11 cellular contexts compared by ENCODE assay signal in the genomic region with DNA sequence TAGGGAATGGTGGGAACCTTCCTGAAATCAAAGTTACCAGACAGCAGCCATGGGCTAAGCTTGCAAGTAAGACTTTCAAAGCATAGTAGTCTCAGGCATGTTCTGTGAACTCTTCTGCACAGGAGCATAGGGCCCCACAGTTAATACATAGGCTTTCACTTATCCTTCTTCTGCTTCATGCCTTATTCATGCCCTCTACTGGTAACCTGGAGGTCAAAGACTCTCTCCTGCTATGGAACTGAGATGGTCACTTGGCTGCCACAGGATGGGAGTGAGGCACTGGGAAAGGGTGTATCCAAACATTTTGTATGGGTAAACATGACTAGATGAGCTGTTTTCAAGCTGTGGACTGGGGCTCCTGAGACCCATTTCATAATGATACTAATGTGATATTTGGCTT. TPM values are rescaled to one million over a fixed set of nuclear protein-coding genes. Genes with fewer than 3 reads are reported as not detected.
DNase-seq lines count a peak whose midpoint lies in the region; ATAC-seq, FAIRE-seq and TF ChIP-seq lines count a peak whose summit lies in the region.
"Had no signal": no experiment of that assay in that cellular context is flagged by ENCODE, and none has a peak within 500 bp of the region (broad histone marks: within the 10 kb centered on the region; RNA-seq: fewer than 3 reads in every experiment).

No MANE protein-coding gene starts in this region.

- H3K4me2 ChIP-seq in A549 (no peak overlapping the region), OCI-LY7 (ENCODE audit: low read length) (no peak overlapping the region)

- no peaks in the 10 kb centered on the region for H3K9me3 Mint-ChIP-seq in activated CD4-positive, alpha-beta T cell treated with anti-CD3 and anti-CD28 coated beads, Interleukin-2, amount 10 ng/mL, durations not matched to agents 24 days and 14 days

- H3K4me1 Mint-ChIP-seq in activated CD4-positive, alpha-beta T cell treated with anti-CD3 and anti-CD28 coated beads, Interleukin-2, amount 10 ng/mL, durations not matched to agents 24 days and 14 days = peaks cover 5% of the 10 kb centered on the region

- in situ Hi-C loops in GM13977 (cut with MboI; ENCODE audit: low pct_unique_long_range_greater_than_20kb, low sequenced_read_pairs, unreplicated experiment) = no loop called here

- H3K27ac Mint-ChIP-seq in activated CD4-positive, alpha-beta T cell treated with anti-CD3 and anti-CD28 coated beads, Interleukin-2, amount 10 ng/mL, durations not matched to agents 24 days and 14 days = no peak overlapping the region

- intact Hi-C loops in OCI-LY7 (cut with micrococcal nuclease; ENCODE audit: unreplicated experiment) = no loop called here
- intact Hi-C loops in activated CD4-positive, alpha-beta T cell treated with anti-CD3 and anti-CD28 coated beads, Interleukin-2, amount 10 ng/mL, durations not matched to agents 24 days and 14 days (cut with micrococcal nuclease) = no loop called here

- H3K27ac ChIP-seq in A549 = no peak overlapping the region
- no peak overlapping the region for H3K27ac ChIP-seq in OCI-LY7 (ENCODE audit: low read depth, low read length, poor library complexity, severe bottlenecking)
- H3K27ac ChIP-seq: ascending aorta had no signal

- POLR2A ChIA-PET in A549 (lab: Yijun Ruan, JAX) = no interaction called here
- POLR2A ChIA-PET in OCI-LY7 (lab: Charles Lee) = interaction anchor here (0.8 to 1.1 kb wide), 2 partner anchors 50 to 57 kb away, joined by 3 to 5 read pairs; no protein-coding TSS in a partner anchor

- no peak overlapping the region for H3K4me3 Mint-ChIP-seq in activated CD4-positive, alpha-beta T cell treated with anti-CD3 and anti-CD28 coated beads, Interleukin-2, amount 10 ng/mL, durations not matched to agents 24 days and 14 days

- H3K4me3 ChIP-seq in A549 = no peak overlapping the region
- no peak overlapping the region for H3K4me3 ChIP-seq in OCI-LY7 (ENCODE audit: low read depth, low read length, poor library complexity, severe bottlenecking)
- no peak overlapping the region for H3K4me3 ChIP-seq in fibroblast of mammary gland (ENCODE audit: control insufficient read depth, low read depth, low read length)
- H3K4me3 ChIP-seq: ascending aorta had no signal

- ATAC-seq in A549 = peak; percentile 79 to 89

- H3K36me3 Mint-ChIP-seq in activated CD4-positive, alpha-beta T cell treated with anti-CD3 and anti-CD28 coated beads, Interleukin-2, amount 10 ng/mL, durations not matched to agents 24 days and 14 days (ENCODE audit: low read depth) = no peaks in the 10 kb centered on the region

- peaks cover 12% of the 10 kb centered on the region for H4K20me1 ChIP-seq in OCI-LY7 (ENCODE audit: insufficient read depth, low read length)

- CTCF ChIA-PET in A549 (lab: Yijun Ruan, JAX) (interaction anchor here (0.6 to 10.3 kb wide), 12 partner anchors 9 to 153 kb away, joined by 3 to 71 read pairs (median 4); partner anchors contain the start of gene PAIP2B), OCI-LY7 (lab: Charles Lee; ENCODE audit: unreplicated experiment) (no interaction called here)

- TF ChIP-seq RAD21 in A549 (conservative IDR thresholded peaks at IDR 0.05 in 1 of 2, IDR thresholded peaks at IDR 0.05 in 1 of 2) = peak; percentile 37 to 54; a peak in 3 of 5 replicates

- no peaks in the 10 kb centered on the region for H3K9me3 ChIP-seq in A549
- no peaks in the 10 kb centered on the region for H3K9me3 ChIP-seq in OCI-LY7 (ENCODE audit: low read length)
- H3K9me3 ChIP-seq: ascending aorta had no signal

- peaks cover 25% of the 10 kb centered on the region; the same call in 1 of the 2 replicates for H3K79me2 ChIP-seq in OCI-LY7 (ENCODE audit: insufficient read depth, low read depth, low read length)

- no peaks in the 10 kb centered on the region for H3K9me2 ChIP-seq in OCI-LY7 (ENCODE audit: insufficient read depth, low read length)

- no peaks in the 10 kb centered on the region for H3K36me3 ChIP-seq in OCI-LY7 (ENCODE audit: insufficient read depth, low read length)
- H3K36me3 ChIP-seq: ascending aorta had no signal

- no TSS peak for BruUV-seq in OCI-LY7 (replicated peaks; lab: Mats Ljungman, UMichigan)

- FAIRE-seq in A549 (lab: Jason Lieb, UNC) = no peak

- H2AFZ ChIP-seq in OCI-LY7 (ENCODE audit: low read length) = no peak overlapping the region

- no peak for TF ChIP-seq EP300 in A549 (IDR thresholded peaks at IDR 0.05)

- H3K4me1 ChIP-seq in A549 = peaks cover 5% of the 10 kb centered on the region; the same call in 1 of the 3 replicates
- H3K4me1 ChIP-seq in OCI-LY7 (ENCODE audit: insufficient read depth, low read length, poor library complexity, severe bottlenecking) = peaks cover 15% of the 10 kb centered on the region

- peak; percentile 36; the same call in 2 of the 3 replicates for TF ChIP-seq CTCF in A549 (IDR thresholded peaks at IDR 0.05)
- peak; percentile 9 for TF ChIP-seq CTCF in GM13977 (IDR thresholded peaks at IDR 0.05; ENCODE audit: extremely low read depth, insufficient read depth, missing control alignments)
- peak; percentile 56 for TF ChIP-seq CTCF in OCI-LY7 (conservative IDR thresholded peaks at IDR 0.05; ENCODE audit: low read length)
- TF ChIP-seq CTCF in fibroblast of mammary gland (conservative IDR thresholded peaks at IDR 0.05; ENCODE audit: control insufficient read depth, insufficient read depth, low read depth, low read length) = peak; percentile 17

- no peak for TF ChIP-seq POLR2A in A549 (IDR thresholded peaks at IDR 0.05; ENCODE audit: low read length)

- H3K27me3 Mint-ChIP-seq in activated CD4-positive, alpha-beta T cell treated with anti-CD3 and anti-CD28 coated beads, Interleukin-2, amount 10 ng/mL, durations not matched to agents 24 days and 14 days = peaks cover 49% of the 10 kb centered on the region

- DNase-seq in A549 (ENCODE audit: low read depth in 1 of 2, low spot score in 1 of 2) = peak in 1 of 2 experiments; percentile 41
- DNase-seq in GM13977 (ENCODE audit: low spot score) = no peak
- peak; percentile 19 for DNase-seq in OCI-LY7 (ENCODE audit: low spot score)
- DNase-seq in fibroblast of mammary gland (ENCODE audit: low read depth) = peak; percentile 11
- no peak for DNase-seq in NCI-H1092 treated with DMSO at 0.1 percent for 48 hours (lab: John Stamatoyannopoulos, UW)
- no peak for DNase-seq in activated CD4-positive, alpha-beta T cell treated with anti-CD3 and anti-CD28 coated beads, Interleukin-2, amount 10 ng/mL, durations not matched to agents 24 days and 14 days
- DNase-seq in effector CD8-positive, alpha-beta T cell (lab: John Stamatoyannopoulos, UW) = no peak
- DNase-seq in NCI-H2196 treated with DMSO at 0.1 percent for 48 hours (lab: John Stamatoyannopoulos, UW; ENCODE audit: unreplicated experiment) = no peak
- DNase-seq: activated CD4-positive, alpha-beta T cell treated with anti-CD3 and anti-CD28 coated beads for 1 hour; NCI-H510A had no signal

TF ChIP-seq in A549, 52 proteins besides CTCF, POLR2A, EP300 and RAD21:
- TF ChIP-seq KDM1A (IDR thresholded peaks at IDR 0.05; ENCODE audit: low read depth) = no peak
- TF ChIP-seq, protein P1, sequence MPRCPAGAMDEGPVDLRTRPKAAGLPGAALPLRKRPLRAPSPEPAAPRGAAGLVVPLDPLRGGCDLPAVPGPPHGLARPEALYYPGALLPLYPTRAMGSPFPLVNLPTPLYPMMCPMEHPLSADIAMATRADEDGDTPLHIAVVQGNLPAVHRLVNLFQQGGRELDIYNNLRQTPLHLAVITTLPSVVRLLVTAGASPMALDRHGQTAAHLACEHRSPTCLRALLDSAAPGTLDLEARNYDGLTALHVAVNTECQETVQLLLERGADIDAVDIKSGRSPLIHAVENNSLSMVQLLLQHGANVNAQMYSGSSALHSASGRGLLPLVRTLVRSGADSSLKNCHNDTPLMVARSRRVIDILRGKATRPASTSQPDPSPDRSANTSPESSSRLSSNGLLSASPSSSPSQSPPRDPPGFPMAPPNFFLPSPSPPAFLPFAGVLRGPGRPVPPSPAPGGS (IDR thresholded peaks at IDR 0.05) = no peak
- TF ChIP-seq CBX2 (IDR thresholded peaks at IDR 0.05; ENCODE audit: borderline replicate concordance, low read depth) = no peak
- no peak for TF ChIP-seq EHF (CRISPR knock-in tag; IDR thresholded peaks at IDR 0.05)
- TF ChIP-seq, protein P2, sequence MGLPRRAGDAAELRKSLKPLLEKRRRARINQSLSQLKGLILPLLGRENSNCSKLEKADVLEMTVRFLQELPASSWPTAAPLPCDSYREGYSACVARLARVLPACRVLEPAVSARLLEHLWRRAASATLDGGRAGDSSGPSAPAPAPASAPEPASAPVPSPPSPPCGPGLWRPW (IDR thresholded peaks at IDR 0.05) = no peak
- TF ChIP-seq SMC3 (IDR thresholded peaks at IDR 0.05) = peak; percentile 36; the same call in 1 of the 3 replicates
- no peak for TF ChIP-seq HOXA7 (CRISPR knock-in tag; IDR thresholded peaks at IDR 0.05)
- TF ChIP-seq EHMT2 (IDR thresholded peaks at IDR 0.05; ENCODE audit: low read depth) = no peak
- no peak for TF ChIP-seq BHLHE40 (IDR thresholded peaks at IDR 0.05; ENCODE audit: low read depth, low read length)

RNA-seq across cellular contexts. Expression of gene ZNF638, which starts 49.1 kb away (rescaled TPM):
- polyA plus RNA-seq in A549 (2011; rRNA removed) (148 and 160 TPM in 2 replicates), A549 (2017; fragmentation: RNase III; extraction: RNeasy Plus Mini Kit Qiagen cat#74134 plus additional on column Dnase treatment) (74.2 to 81.1 TPM (median 75.6 TPM) in 3 replicates)
- 26.5 and 30.7 TPM in 2 replicates for polyA plus RNA-seq in A549 (2012; cell fraction: cytosol; rRNA removed)
- 33.6 and 51.8 TPM in 2 replicates for polyA plus RNA-seq in A549 (2012; cell fraction: nucleus; rRNA removed)
- polyA minus RNA-seq in A549 (2011; rRNA and poly(A)+ RNA removed) = 151 and 184 TPM in 2 replicates
- 138 and 165 TPM in 2 replicates for total RNA-seq in OCI-LY7 (2014; rRNA removed; shearing (Covaris generic))
- 114 and 123 TPM in 2 replicates for total RNA-seq in OCI-LY7 (2022)
- 90.2 and 91.5 TPM in 2 replicates for total RNA-seq in activated CD4-positive, alpha-beta T cell treated with anti-CD3 and anti-CD28 coated beads, Interleukin-2, amount 10 ng/mL, durations not matched to agents 24 days and 14 days

RNA-seq across cellular contexts. Expression of gene PAIP2B, which starts 55.6 kb away (rescaled TPM):
- 0.84 and 0.94 TPM in 2 replicates for polyA plus RNA-seq in A549 (2011; rRNA removed)
- polyA plus RNA-seq in A549 (2012; cell fraction: cytosol; rRNA removed) = 0.19 and 0.21 TPM in 2 replicates
- polyA plus RNA-seq in A549 (2012; cell fraction: nucleus; rRNA removed) = 0.05 and 0.13 TPM in 2 replicates
- 0.54 to 0.70 TPM (median 0.61 TPM) in 3 replicates for polyA plus RNA-seq in A549 (2017; fragmentation: RNase III; extraction: RNeasy Plus Mini Kit Qiagen cat#74134 plus additional on column Dnase treatment)
- polyA minus RNA-seq in A549 (2011; rRNA and poly(A)+ RNA removed) = 0.63 and 0.66 TPM in 2 replicates
- 2.6 and 3.0 TPM in 2 replicates for total RNA-seq in OCI-LY7 (2014; rRNA removed; shearing (Covaris generic))
- total RNA-seq in OCI-LY7 (2022) = 6.9 and 8.2 TPM in 2 replicates
- 0.63 and 0.64 TPM in 2 replicates for total RNA-seq in activated CD4-positive, alpha-beta T cell treated with anti-CD3 and anti-CD28 coated beads, Interleukin-2, amount 10 ng/mL, durations not matched to agents 24 days and 14 days

Comparison
In these comparisons a context has a peak if more than half of its experiments do, and no peak if none do; other contexts are left out.
1. DNase-seq: peak in OCI-LY7 (single experiment) and fibroblast of mammary gland (single experiment); none in GM13977 (single experiment), NCI-H1092 treated with DMSO at 0.1 percent for 48 hours (single experiment), activated CD4-positive, alpha-beta T cell treated with anti-CD3 and anti-CD28 coated beads, Interleukin-2, amount 10 ng/mL, durations not matched to agents 24 days and 14 days (single experiment), effector CD8-positive, alpha-beta T cell (single experiment) and NCI-H2196 treated with DMSO at 0.1 percent for 48 hours (single experiment).
2. Peak in every context shown above with its lines, with median percentiles within 50 percentile points of each other: CTCF ChIP-seq.